In the genomic region with DNA sequence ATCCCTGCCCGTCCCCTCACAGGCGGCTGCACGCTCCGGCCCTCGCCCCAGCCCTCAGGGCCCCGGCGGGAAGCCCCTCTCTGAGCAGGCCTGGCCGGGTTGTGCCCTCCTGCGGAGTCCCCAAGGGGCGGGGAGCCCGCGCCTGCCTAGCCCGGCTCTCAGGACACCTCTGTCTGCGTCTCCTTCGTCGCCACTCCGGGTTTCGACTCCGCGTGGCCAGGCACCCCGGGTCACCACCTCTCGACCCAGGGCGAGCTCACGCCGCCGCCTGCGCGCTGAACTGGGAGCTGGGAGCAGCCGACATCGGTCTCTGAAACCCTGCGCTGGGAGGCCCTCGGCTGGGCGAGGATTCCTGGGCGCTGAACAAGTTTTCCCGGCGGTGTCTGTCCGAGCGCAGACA, we compare ENCODE assay signal across 21 cellular contexts. TPM values are rescaled to one million over a fixed set of nuclear protein-coding genes. Genes with fewer than 3 reads are reported as not detected.
"Had no signal": no experiment of that assay in that cellular context is flagged by ENCODE, and none has a peak within 500 bp of the region (broad histone marks: within the 10 kb centered on the region; RNA-seq: fewer than 3 reads in every experiment).

No MANE protein-coding gene starts in this region.

- H3K27ac Mint-ChIP-seq: activated CD8-positive, alpha-beta T cell treated with anti-CD3 and anti-CD28 coated beads, Interleukin-2, amount 10 ng/mL, durations not matched to agents 7 days and 5 days; activated naive CD8-positive, alpha-beta T cell; brain; memory B cell; natural killer cell; progenitor cell of endocrine pancreas; T-helper 17 cell; type B pancreatic cell had no signal

- DNase-seq: activated CD4-positive, alpha-beta T cell treated with anti-CD3 and anti-CD28 coated beads for 48 hours; activated CD8-positive, alpha-beta memory T cell treated with anti-CD3 and anti-CD28 coated beads, Interleukin-2, amount 50 U/mL, for 4 hours; activated CD8-positive, alpha-beta T cell treated with anti-CD3 and anti-CD28 coated beads, Interleukin-2, amount 10 ng/mL, durations not matched to agents 7 days and 5 days; activated gamma-delta T cell; activated T-cell treated with anti-CD3 and anti-CD28 coated beads, Interleukin-2, amount 50 U/mL, for 48 hours; amygdala; central memory CD4-positive, alpha-beta T cell; colonic mucosa; effector CD4-positive, alpha-beta T cell; head of caudate nucleus; natural killer cell; occipital lobe; right cardiac atrium; stimulated activated naive CD8-positive, alpha-beta T cell treated with anti-CD3 and anti-CD28 coated beads, Interleukin-15, Interleukin-2, amounts not matched to agents 100 U/mL and 50 U/mL, for 24 hours; T-helper 17 cell had no signal

- H3K27ac ChIP-seq: colonic mucosa had no signal

- H3K36me3 Mint-ChIP-seq: brain, memory B cell, type B pancreatic cell had no signal

- H3K4me3 ChIP-seq: colonic mucosa had no signal

- H3K9me3 ChIP-seq: colonic mucosa had no signal

- H3K4me1 Mint-ChIP-seq: brain, memory B cell had no signal

- H3K4me3 Mint-ChIP-seq: activated CD8-positive, alpha-beta T cell treated with anti-CD3 and anti-CD28 coated beads, Interleukin-2, amount 10 ng/mL, durations not matched to agents 7 days and 5 days; activated naive CD8-positive, alpha-beta T cell; brain; memory B cell; natural killer cell; T-helper 17 cell; type B pancreatic cell had no signal

- ATAC-seq: activated CD8-positive, alpha-beta T cell treated with anti-CD3 and anti-CD28 coated beads, Interleukin-2, amount 10 ng/mL, durations not matched to agents 7 days and 5 days; left lobe of liver; natural killer cell; stimulated activated naive CD8-positive, alpha-beta T cell treated with anti-CD3 and anti-CD28 coated beads, Interleukin-15, Interleukin-2, amounts not matched to agents 100 U/mL and 50 U/mL, for 24 hours; T-helper 17 cell had no signal

- H3K4me1 ChIP-seq: colonic mucosa had no signal

- H3K36me3 ChIP-seq: colonic mucosa had no signal

RNA-seq across cellular contexts. Expression of a gene that starts 6.2 kb away (rescaled TPM):
- total RNA-seq: natural killer cell, T-helper 17 cell had no signal
